1 cellular context compared by ENCODE assay signal in the genomic region with DNA sequence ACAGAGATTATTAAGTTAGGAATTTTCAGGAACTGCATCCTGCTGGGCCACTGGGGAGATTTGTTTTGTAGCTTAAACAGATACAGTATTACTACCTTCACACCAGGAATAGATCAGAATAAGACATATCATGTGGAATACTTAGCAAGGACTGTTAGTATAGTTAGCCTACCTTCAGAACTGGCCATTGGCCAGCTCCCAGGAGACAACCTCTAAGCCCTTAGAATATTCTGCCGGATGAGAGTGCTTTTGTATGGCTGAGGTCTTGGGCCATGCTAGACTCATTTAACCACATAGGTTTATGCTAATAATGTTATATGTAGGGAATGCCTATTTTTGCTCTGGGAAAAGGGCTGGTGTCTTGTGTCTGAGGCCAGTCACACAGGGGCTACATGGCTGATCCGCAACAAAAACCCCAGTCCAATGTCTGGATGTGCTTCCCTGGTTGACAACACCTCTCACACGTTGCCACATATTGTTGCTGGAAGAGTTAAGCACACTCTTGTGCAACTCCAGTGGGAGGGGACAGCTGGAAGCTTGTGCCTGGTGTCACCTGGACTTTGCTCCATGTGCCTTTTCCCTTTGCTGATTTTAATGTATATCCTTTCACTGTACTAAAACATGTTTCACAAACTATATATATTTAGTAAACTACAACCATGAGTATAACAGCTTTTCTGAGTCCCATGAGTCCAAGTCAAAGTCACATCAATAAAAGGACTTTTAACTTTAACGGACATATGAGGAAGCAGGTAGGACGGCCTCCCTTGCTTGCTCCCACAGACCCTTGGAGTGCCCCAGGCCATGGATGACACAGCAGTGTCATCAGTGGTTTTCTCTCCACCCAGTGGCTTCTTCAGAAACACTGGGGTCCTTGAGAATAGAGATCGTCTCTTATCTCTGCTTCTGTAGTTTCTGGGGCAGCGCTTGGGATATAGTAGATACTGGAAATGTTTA.
TF ChIP-seq lines count a peak whose summit lies in the region.

No MANE protein-coding gene starts in this region.

TF ChIP-seq in HepG2, 621 proteins besides CTCF, POLR2A, EP300 and RAD21 (continued from another document):
- TF ChIP-seq ZNF574 (CRISPR knock-in tag; IDR thresholded peaks at IDR 0.05) (peak; percentile 86), ZFP90 (CRISPR knock-in tag; IDR thresholded peaks at IDR 0.05; ENCODE audit: borderline replicate concordance) (0 out of 2 replicates have a peak, but pooled peaks have one; percentile 49), TBX3 (IDR thresholded peaks at IDR 0.05; ENCODE audit: borderline replicate concordance) (peak; percentile 82; the same call in 1 of the 2 replicates), ZNF644 (CRISPR knock-in tag; IDR thresholded peaks at IDR 0.05; ENCODE audit: low read depth) (peak; percentile 99), GATA4 (IDR thresholded peaks at IDR 0.05; ENCODE audit: borderline replicate concordance, low read depth) (peak; percentile 54; the same call in 1 of the 2 replicates), NONO (IDR thresholded peaks at IDR 0.05) (no peak), NONO (CRISPR knock-in tag; conservative IDR thresholded peaks at IDR 0.05) (peak; percentile 77), SCMH1 (CRISPR knock-in tag; IDR thresholded peaks at IDR 0.05; ENCODE audit: borderline replicate concordance) (no peak), ZNF232 (CRISPR knock-in tag; IDR thresholded peaks at IDR 0.05; ENCODE audit: borderline replicate concordance) (peak; percentile 51; the same call in 1 of the 2 replicates), ZNF773 (CRISPR knock-in tag; IDR thresholded peaks at IDR 0.05; ENCODE audit: borderline replicate concordance) (no peak), TGIF2 (CRISPR knock-in tag; IDR thresholded peaks at IDR 0.05) (peak; percentile 95), CHD2 (IDR thresholded peaks at IDR 0.05; ENCODE audit: low read depth, low read length) (0 out of 2 replicates have a peak, but pooled peaks have one; percentile 30), CEBPG (CRISPR knock-in tag; IDR thresholded peaks at IDR 0.05) (peak; percentile 100), POLR2AphosphoS5 (IDR thresholded peaks at IDR 0.05; ENCODE audit: low read depth, low read length) (peak; percentile 26; the same call in 1 of the 2 replicates), HDAC1 (CRISPR knock-in tag; IDR thresholded peaks at IDR 0.05) (peak; percentile 59; the same call in 1 of the 2 replicates)
